In the genomic region with DNA sequence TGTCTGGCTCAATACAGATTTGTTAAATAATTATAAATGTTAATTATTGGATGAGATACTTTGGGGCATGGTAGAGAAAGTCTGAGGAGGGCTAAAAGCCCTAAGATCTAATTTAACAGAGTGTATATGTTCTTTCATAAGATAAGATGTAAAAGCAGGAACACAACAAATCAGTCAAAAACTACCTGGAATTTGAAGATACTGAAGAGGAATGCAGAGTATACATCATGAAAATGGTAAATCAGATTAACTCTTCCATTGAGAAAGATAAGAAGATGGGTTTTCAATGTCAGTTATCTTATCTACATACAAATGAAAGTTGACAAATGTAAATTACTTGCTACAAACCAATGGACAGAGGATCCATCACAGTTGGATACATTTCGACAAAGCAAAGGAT, we compare ENCODE assay signal across 26 cellular contexts.
"Had no signal": no experiment of that assay in that cellular context is flagged by ENCODE, and none has a peak within 500 bp of the region (broad histone marks: within the 10 kb centered on the region; RNA-seq: fewer than 3 reads in every experiment).

No MANE protein-coding gene starts in this region.

- ATAC-seq: foreskin keratinocyte; gastroesophageal sphincter; heart left ventricle; left cardiac atrium; left lung; naive thymus-derived CD8-positive, alpha-beta T cell; psoas muscle; right lobe of liver; stimulated activated naive B cell treated with anti-CD40 and anti-IgM and Interleukin-4, amounts not matched to agents 10 μg/mL and 1 μg/mL and 100 μg/mL, for 72 hours; upper lobe of right lung had no signal

- H3K4me3 ChIP-seq: colonic mucosa, esophagus muscularis mucosa, gastroesophageal sphincter, heart left ventricle, hepatocyte, left lung, ovary, psoas muscle, right lobe of liver, thoracic aorta, transverse colon, upper lobe of right lung, uterus had no signal

- H3K4me1 ChIP-seq: colonic mucosa, foreskin keratinocyte, gastroesophageal sphincter, left lung, psoas muscle, right lobe of liver, transverse colon, upper lobe of right lung, uterus had no signal

- H2AFZ ChIP-seq: hepatocyte had no signal

- H3K27ac ChIP-seq: colonic mucosa, esophagus muscularis mucosa, foreskin keratinocyte, gastroesophageal sphincter, heart left ventricle, left lung, ovary, psoas muscle, right lobe of liver, thoracic aorta, transverse colon, upper lobe of right lung, uterus had no signal

- H3K9me3 ChIP-seq: colonic mucosa, esophagus muscularis mucosa, gastroesophageal sphincter, heart left ventricle, left lung, ovary, psoas muscle, right lobe of liver, thoracic aorta, transverse colon, upper lobe of right lung, uterus had no signal

- H3K79me2 ChIP-seq: hepatocyte had no signal

- FAIRE-seq: endothelial cell of umbilical vein, islet of Langerhans, small intestine had no signal

- DNase-seq: colonic mucosa; effector CD8-positive, alpha-beta T cell; foreskin keratinocyte; heart left ventricle; left cardiac atrium; left lung; mesenchymal stem cell; naive thymus-derived CD8-positive, alpha-beta T cell; occipital lobe; ovary; posterior cingulate gyrus; psoas muscle; right lobe of liver; small intestine; stimulated activated CD4-positive, alpha-beta T cell treated with anti-CD3 and anti-CD28 coated beads, Interleukin-15, amount 100 ng/mL, for 24 hours; stimulated activated CD4-positive, alpha-beta T cell treated with anti-CD3 and anti-CD28 coated beads, Interleukin-2, amount 100 ng/mL, for 48 hours; stimulated activated naive B cell treated with anti-CD40 and anti-IgM and Interleukin-4, amounts not matched to agents 10 μg/mL and 1 μg/mL and 100 μg/mL, for 72 hours; transverse colon; upper lobe of right lung; uterus had no signal

- H3K4me2 ChIP-seq: hepatocyte had no signal

- H3K36me3 ChIP-seq: colonic mucosa, esophagus muscularis mucosa, gastroesophageal sphincter, heart left ventricle, left lung, ovary, right lobe of liver, thoracic aorta, transverse colon, upper lobe of right lung, uterus had no signal

- H3K27me3 ChIP-seq: colonic mucosa, esophagus muscularis mucosa, gastroesophageal sphincter, heart left ventricle, hepatocyte, left lung, ovary, right lobe of liver, transverse colon, upper lobe of right lung, uterus had no signal
